ENCODE assay signal across 25 cellular contexts in the genomic region with DNA sequence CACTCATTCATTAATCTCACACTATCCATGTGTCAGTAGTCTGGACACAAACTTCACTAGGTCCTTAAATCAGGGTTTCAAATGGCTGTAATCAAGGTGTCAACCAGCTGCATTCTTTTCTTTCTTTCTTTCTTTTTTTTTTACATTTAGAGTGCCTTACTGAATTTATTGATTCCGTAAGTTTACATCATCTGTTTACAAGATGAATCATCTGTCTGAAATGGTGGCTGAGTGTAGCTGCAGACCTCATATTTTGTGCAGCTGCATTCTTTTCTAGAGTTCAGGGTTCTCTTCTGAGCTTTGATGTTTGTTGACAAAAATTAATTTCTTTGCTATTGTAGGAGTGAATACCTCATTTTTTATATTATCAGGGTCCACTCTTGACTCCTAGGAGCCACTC. TPM values are rescaled to one million over a fixed set of nuclear protein-coding genes. Genes with fewer than 3 reads are reported as not detected.
DNase-seq lines count a peak whose midpoint lies in the region; FAIRE-seq and TF ChIP-seq lines count a peak whose summit lies in the region.
"Had no signal": no experiment of that assay in that cellular context is flagged by ENCODE, and none has a peak within 500 bp of the region (broad histone marks: within the 10 kb centered on the region; RNA-seq: fewer than 3 reads in every experiment).

No MANE protein-coding gene starts in this region.

- H3K4me1 ChIP-seq in kidney (ENCODE audit: control insufficient read depth in 1 of 2, insufficient read depth in 1 of 2, low read depth in 1 of 2, low read length in 2 of 2): no peaks in the 10 kb centered on the region
- H3K4me1 ChIP-seq: vagina had no signal

- H3K9me3 ChIP-seq in kidney (ENCODE audit: control insufficient read depth in 1 of 2, low read length in 2 of 2): peaks cover 3 to 5% of the 10 kb centered on the region in 2 donors
- H3K9me3 ChIP-seq: vagina had no signal

- no peak overlapping the region for H3K4me3 ChIP-seq in fibroblast of the aortic adventitia (ENCODE audit: low read depth, low read length)
- no peak overlapping the region for H3K4me3 ChIP-seq in kidney (ENCODE audit: low read length in 2 of 2)
- H3K4me3 ChIP-seq: GM12878, vagina had no signal

- no peak for FAIRE-seq in kidney (lab: Jason Lieb, UNC)
- FAIRE-seq: frontal cortex, GM12878, small intestine, TTC549 had no signal

- no peak overlapping the region for H3K27ac ChIP-seq in kidney (ENCODE audit: low read depth in 2 of 2, low read length in 2 of 2)
- H3K27ac ChIP-seq: vagina had no signal

- H3K36me3 ChIP-seq in kidney (ENCODE audit: control insufficient read depth in 1 of 2, insufficient read depth in 2 of 2, low read length in 2 of 2): no peaks in the 10 kb centered on the region
- H3K36me3 ChIP-seq: vagina had no signal

- no peak overlapping the region for H3K9ac ChIP-seq in kidney (ENCODE audit: low read length in 2 of 2)

- TF ChIP-seq CTCF in fibroblast of the aortic adventitia (IDR thresholded peaks at IDR 0.05; ENCODE audit: insufficient read depth, low read length) (no peak), kidney (IDR thresholded peaks at IDR 0.05; ENCODE audit: borderline replicate concordance, extremely low read depth, insufficient read depth) (no peak)

- DNase-seq in HCEC 1CT (peak; percentile 35), SHP77 treated with DMSO at 0.1 percent for 48 hours (lab: John Stamatoyannopoulos, UW) (peak; percentile 78), fibroblast of the aortic adventitia (ENCODE audit: low read depth) (peak; percentile 6), NCI-H2196 (lab: John Stamatoyannopoulos, UW; ENCODE audit: unreplicated experiment) (no peak), NCI-H226 (no peak), globus pallidus (ENCODE audit: low spot score) (no peak), kidney (no peak)
- DNase-seq: activated CD8-positive, alpha-beta memory T cell treated with anti-CD3 and anti-CD28 coated beads for 24 hours; activated naive CD4-positive, alpha-beta T cell treated with Interleukin-2 at 50 U/mL for 16 hours; activated T-cell treated with anti-CD3 and anti-CD28 coated beads, Interleukin-2, amount 50 U/mL, for 4 hours; amygdala; CD4-positive, alpha-beta memory T cell; cerebellar nuclear complex; DMS153; IMR-90; NCI-H1417 treated with DMSO at 0.1 percent for 48 hours; NCI-H524 treated with DMSO at 0.1 percent for 48 hours; nucleus accumbens; SIG-M5; small intestine; stimulated activated naive B cell treated with anti-CD40 and anti-IgM and Interleukin-4, amounts not matched to agents 10 μg/mL and 1 μg/mL and 100 μg/mL, for 72 hours had no signal

- intact Hi-C loops in kidney (cut with DNase I): no loop called here

RNA-seq across cellular contexts. Expression of a gene that starts 37.9 kb away (rescaled TPM):
- total RNA-seq in fibroblast of the aortic adventitia (ENCODE audit: low replicate concordance) (1.9 and 7.2 TPM in 2 replicates), kidney (0.25 TPM)
- polyA plus RNA-seq in kidney (ENCODE audit: insufficient read depth, low read depth, low replicate concordance): 0.84 TPM
- total RNA-seq: activated T-cell treated with anti-CD3 and anti-CD28 coated beads, Interleukin-2, amount 50 U/mL, for 4 hours; CD4-positive, alpha-beta memory T cell; GM12878; IMR-90 had no signal
- polyA plus RNA-seq: CD4-positive, alpha-beta memory T cell; IMR-90 had no signal

Comparison
In these comparisons a context has a peak if more than half of its experiments do, and no peak if none do; other contexts are left out.
1. DNase-seq: peak in HCEC 1CT (single experiment), SHP77 treated with DMSO at 0.1 percent for 48 hours (single experiment) and fibroblast of the aortic adventitia (single experiment); none in NCI-H2196 (single experiment), NCI-H226 (single experiment), globus pallidus (single experiment) and kidney (single experiment).